Comparison of ENCODE assay signal across 8 cellular contexts in genomic region chr13:29496241-29496712, GRCh38.
DNase-seq lines count a peak whose midpoint lies in the region; ATAC-seq, FAIRE-seq and TF ChIP-seq lines count a peak whose summit lies in the region.

No MANE protein-coding gene starts in this region.

- intact Hi-C loops in GM12878 (cut with micrococcal nuclease; ENCODE audit: unreplicated experiment): no loop called here
- intact Hi-C loops in posterior vena cava (cut with DNase I): no loop called here
- intact Hi-C loops in kidney (cut with DNase I): no loop called here

- no peak for TF ChIP-seq RAD21 in GM12878 (IDR thresholded peaks at IDR 0.05; ENCODE audit: insufficient read depth, low read depth, low read length)

- H3K27ac Mint-ChIP-seq in osteocyte (ENCODE audit: unreplicated experiment) (peak overlapping the region; percentile 75), WTC11 (no peak overlapping the region)

- no peaks in the 10 kb centered on the region for H3K9me3 ChIP-seq in GM12878 (replicated peaks; ENCODE audit: control insufficient read depth, insufficient read depth, low read length)
- no peaks in the 10 kb centered on the region for H3K9me3 ChIP-seq in kidney (ENCODE audit: control insufficient read depth in 1 of 2, low read length in 2 of 2)

- peak; percentile 21 for DNase-seq in GM19239 (ENCODE audit: insufficient read length, low spot score)
- no peak for DNase-seq in GM12878 (ENCODE audit: low read depth, low spot score)
- DNase-seq in osteocyte (ENCODE audit: extremely low spot score, unreplicated experiment): no peak
- DNase-seq in WTC11 (ENCODE audit: low spot score): no peak
- no peak for DNase-seq in posterior vena cava (ENCODE audit: low spot score)
- DNase-seq in kidney: no peak

- FAIRE-seq in GM19239 (lab: Jason Lieb, UNC) (no peak), GM12878 (lab: Jason Lieb, UNC) (no peak), kidney (lab: Jason Lieb, UNC) (no peak)

- TF ChIP-seq CTCF in GM12878 (IDR thresholded peaks at IDR 0.05 in 2 of 3, conservative IDR thresholded peaks at IDR 0.05 in 1 of 3; ENCODE audit: control insufficient read depth in 2 of 3, extremely low read depth in 1 of 3, insufficient read depth in 1 of 3, low read depth in 3 of 3, low read length in 3 of 3) (no peak), osteocyte (IDR thresholded peaks at IDR 0.05) (no peak), WTC11 (IDR thresholded peaks at IDR 0.05) (no peak), kidney (IDR thresholded peaks at IDR 0.05; ENCODE audit: borderline replicate concordance, extremely low read depth, insufficient read depth) (no peak)

- ATAC-seq in HG03460 (IDR thresholded peaks at IDR 0.05; ENCODE audit: unreplicated experiment) (peak; percentile 78), GM12878 (peak; percentile 83), WTC11 (no peak), HG03521 (IDR thresholded peaks at IDR 0.05; ENCODE audit: unreplicated experiment) (no peak)

- peak overlapping the region; percentile 24 for H3K4me3 Mint-ChIP-seq in osteocyte (ENCODE audit: unreplicated experiment)
- no peak overlapping the region for H3K4me3 Mint-ChIP-seq in WTC11

- TF ChIP-seq EP300 in GM12878 (IDR thresholded peaks at IDR 0.05; ENCODE audit: borderline replicate concordance in 1 of 2, control insufficient read depth in 1 of 2, low read depth in 2 of 2, low read length in 2 of 2): no peak

- SMC1A ChIA-PET in GM12878 (lab: Charles Lee; ENCODE audit: uncharacterized antibody, unreplicated experiment): interaction anchor here (1.3 kb wide), 1 partner anchor 213 kb away, joined by 4 read pairs; no protein-coding TSS in a partner anchor

- no peak for TF ChIP-seq POLR2A in GM12878 (IDR thresholded peaks at IDR 0.05; ENCODE audit: low read depth, low read length)

- H3K79me2 ChIP-seq in GM12878 (ENCODE audit: control insufficient read depth, insufficient read depth, low read length): no peaks in the 10 kb centered on the region

- H3K27me3 ChIP-seq in GM12878 (replicated peaks in 1 of 2; ENCODE audit: control insufficient read depth in 2 of 2, insufficient read depth in 2 of 2, low read length in 1 of 2): no peaks in the 10 kb centered on the region

- BruUV-seq in GM12878 (replicated peaks; lab: Mats Ljungman, UMichigan): no TSS peak

- WGBS in GM12878 (ENCODE audit: insufficient coverage, insufficient replicate concordance, low lambda C conversion rate, missing lambda C conversion rate): 0% methylated on average over 7 of the region's 9 CpGs

- H3K4me2 ChIP-seq in GM12878 (ENCODE audit: control insufficient read depth, insufficient read depth): peak overlapping the region; percentile 62

- CTCF ChIA-PET in GM12878 (lab: Yijun Ruan, JAX): interaction anchor here (0.7 to 3.9 kb wide), 5 partner anchors 7 to 47 kb away, joined by 3 to 31 read pairs (median 4); no protein-coding TSS in a partner anchor
- CTCF ChIA-PET in WTC11 (lab: Charles Lee): interaction anchor here (3.2 to 3.8 kb wide), 2 partner anchors 12 to 24 kb away, joined by 9 to 31 read pairs; no protein-coding TSS in a partner anchor

- RAD21 ChIA-PET in GM12878 (lab: Charles Lee; ENCODE audit: unreplicated experiment): interaction anchor here (1.3 kb wide), 1 partner anchor 77 kb away, joined by 3 read pairs; no protein-coding TSS in a partner anchor

- H2AFZ ChIP-seq in GM12878 (ENCODE audit: control insufficient read depth, low read depth, low read length): peak overlapping the region; percentile 12; the same call in 1 of the 2 replicates

- H3K9ac ChIP-seq in GM12878 (ENCODE audit: control insufficient read depth, insufficient read depth, low read length) (no peak overlapping the region), kidney (ENCODE audit: low read length in 2 of 2) (no peak overlapping the region)

- H4K20me1 ChIP-seq in GM12878 (ENCODE audit: control insufficient read depth, insufficient read depth): no peaks in the 10 kb centered on the region

- peaks cover 30% of the 10 kb centered on the region for H3K4me1 Mint-ChIP-seq in osteocyte (ENCODE audit: unreplicated experiment)
- peaks cover 8% of the 10 kb centered on the region for H3K4me1 Mint-ChIP-seq in WTC11

- in situ Hi-C loops in GM12878 (cut with MboI): no loop called here

- H3K36me3 ChIP-seq in GM12878 (ENCODE audit: control insufficient read depth in 2 of 2, insufficient read depth in 2 of 2, low read length in 1 of 2) (no peaks in the 10 kb centered on the region), kidney (ENCODE audit: control insufficient read depth in 1 of 2, insufficient read depth in 2 of 2, low read length in 2 of 2) (no peaks in the 10 kb centered on the region)

- peaks cover 7% of the 10 kb centered on the region for H3K4me1 ChIP-seq in GM12878 (ENCODE audit: control insufficient read depth, insufficient read depth, low read length)
- H3K4me1 ChIP-seq in kidney (ENCODE audit: control insufficient read depth in 1 of 2, insufficient read depth in 1 of 2, low read depth in 1 of 2, low read length in 2 of 2): no peaks in the 10 kb centered on the region

- H3K36me3 Mint-ChIP-seq in osteocyte (ENCODE audit: unreplicated experiment) (no peaks in the 10 kb centered on the region), WTC11 (no peaks in the 10 kb centered on the region)

- H3K9me3 Mint-ChIP-seq in osteocyte (ENCODE audit: unreplicated experiment): no peaks in the 10 kb centered on the region
- no peaks in the 10 kb centered on the region for H3K9me3 Mint-ChIP-seq in WTC11

- no peak overlapping the region for H3K4me3 ChIP-seq in GM12878
- H3K4me3 ChIP-seq in kidney (ENCODE audit: low read length in 2 of 2): no peak overlapping the region

- H3K27me3 Mint-ChIP-seq in osteocyte (ENCODE audit: unreplicated experiment): peaks cover 3% of the 10 kb centered on the region
- H3K27me3 Mint-ChIP-seq in WTC11 (ENCODE audit: low read depth): no peaks in the 10 kb centered on the region

- H3K27ac ChIP-seq in GM12878 (ENCODE audit: control insufficient read depth, insufficient read depth) (no peak overlapping the region), kidney (ENCODE audit: low read depth in 2 of 2, low read length in 2 of 2) (no peak overlapping the region)

- POLR2A ChIA-PET in GM12878 (lab: Charles Lee) (no interaction called here), WTC11 (lab: Charles Lee) (no interaction called here)

TF ChIP-seq in GM12878, 131 proteins besides CTCF, POLR2A, EP300 and RAD21 (continues in another document):
- no peak for TF ChIP-seq CEBPB (IDR thresholded peaks at IDR 0.05; ENCODE audit: borderline replicate concordance in 1 of 2, low read depth in 2 of 2, low read length in 2 of 2)
- TF ChIP-seq DPF2 (IDR thresholded peaks at IDR 0.05): no peak
- TF ChIP-seq ZBTB4 (CRISPR knock-in tag; IDR thresholded peaks at IDR 0.05): no peak
- no peak for TF ChIP-seq NFIC (IDR thresholded peaks at IDR 0.05; ENCODE audit: low read depth, low read length)
- TF ChIP-seq NR2C1 (IDR thresholded peaks at IDR 0.05): no peak
- TF ChIP-seq SREBF1 (IDR thresholded peaks at IDR 0.05; ENCODE audit: low read length): no peak

TF ChIP-seq in WTC11, 78 proteins besides CTCF, POLR2A, EP300 and RAD21 (continues in another document):
- no peak for TF ChIP-seq E2F5 (CRISPR knock-in tag; IDR thresholded peaks at IDR 0.05)
- TF ChIP-seq ELF4 (CRISPR knock-in tag; IDR thresholded peaks at IDR 0.05; ENCODE audit: low read depth): no peak
- TF ChIP-seq ATF3 (CRISPR knock-in tag; conservative IDR thresholded peaks at IDR 0.05): no peak
- TF ChIP-seq ATF1 (CRISPR knock-in tag; IDR thresholded peaks at IDR 0.05): no peak
- no peak for TF ChIP-seq SOX15 (CRISPR knock-in tag; IDR thresholded peaks at IDR 0.05)
- no peak for TF ChIP-seq TCF7 (CRISPR knock-in tag; IDR thresholded peaks at IDR 0.05; ENCODE audit: low read depth)
- no peak for TF ChIP-seq FOXJ3 (CRISPR knock-in tag; IDR thresholded peaks at IDR 0.05; ENCODE audit: borderline replicate concordance)
- TF ChIP-seq ZNF396 (CRISPR knock-in tag; IDR thresholded peaks at IDR 0.05; ENCODE audit: borderline replicate concordance): no peak
- TF ChIP-seq ZNF281 (CRISPR knock-in tag; IDR thresholded peaks at IDR 0.05): no peak
- TF ChIP-seq JAZF1 (CRISPR knock-in tag; IDR thresholded peaks at IDR 0.05): no peak
- TF ChIP-seq ZNF423 (CRISPR knock-in tag; IDR thresholded peaks at IDR 0.05): no peak
- TF ChIP-seq ZNF232 (CRISPR knock-in tag; IDR thresholded peaks at IDR 0.05): no peak
- no peak for TF ChIP-seq ESRRA (CRISPR knock-in tag; IDR thresholded peaks at IDR 0.05; ENCODE audit: borderline replicate concordance)
- no peak for TF ChIP-seq CREB1 (CRISPR knock-in tag; IDR thresholded peaks at IDR 0.05)
- no peak for TF ChIP-seq TEAD1 (CRISPR knock-in tag; IDR thresholded peaks at IDR 0.05)

Comparison
In these comparisons a context has a peak if more than half of its experiments do, and no peak if none do; other contexts are left out.
1. ATAC-seq: peak in HG03460 (single experiment) and GM12878 (single experiment); none in WTC11 (single experiment) and HG03521 (single experiment).